ENCODE assay signal across 10 cellular contexts in genomic region chr2:201432551-201433388, GRCh38. TPM values are rescaled to one million over a fixed set of nuclear protein-coding genes. Genes with fewer than 3 reads are reported as not detected.
DNase-seq lines count a peak whose midpoint lies in the region; ATAC-seq and TF ChIP-seq lines count a peak whose summit lies in the region.
"Had no signal": no experiment of that assay in that cellular context is flagged by ENCODE, and none has a peak within 500 bp of the region (broad histone marks: within the 10 kb centered on the region; RNA-seq: fewer than 3 reads in every experiment).

No MANE protein-coding gene starts in this region.

- no peak for ATAC-seq in GM19463 (IDR thresholded peaks at IDR 0.05; ENCODE audit: unreplicated experiment)
- no peak for ATAC-seq in stimulated activated memory B cell treated with anti-CD40 and anti-IgM and Interleukin-4, amounts not matched to agents 10 μg/mL and 1 μg/mL and 100 μg/mL, for 72 hours

- peak overlapping the region; percentile 87 for H3K27ac Mint-ChIP-seq in chondrocyte (ENCODE audit: unreplicated experiment)
- H3K27ac Mint-ChIP-seq in stimulated activated memory B cell treated with anti-CD40 and anti-IgM and Interleukin-4, amounts not matched to agents 10 μg/mL and 1 μg/mL and 100 μg/mL, for 72 hours = no peak overlapping the region

- no peaks in the 10 kb centered on the region for H3K27me3 Mint-ChIP-seq in chondrocyte (ENCODE audit: low read depth)
- no peaks in the 10 kb centered on the region for H3K27me3 Mint-ChIP-seq in stimulated activated memory B cell treated with anti-CD40 and anti-IgM and Interleukin-4, amounts not matched to agents 10 μg/mL and 1 μg/mL and 100 μg/mL, for 72 hours

- TF ChIP-seq CTCF in chondrocyte (IDR thresholded peaks at IDR 0.05) = no peak

- H3K9me3 ChIP-seq in mesodermal cell (ENCODE audit: control insufficient read depth, low read length) = peaks cover 11% of the 10 kb centered on the region

- 94 to 95% methylated on average over 3 to 4 of the region's 5 CpGs for WGBS in mesodermal cell (ENCODE audit: insufficient coverage in 2 of 2), 2 experiments

- DNase-seq in Ammon's horn (ENCODE audit: low spot score) = peak; percentile 30
- peak; percentile 23 for DNase-seq in NCI-H446 treated with DMSO at 0.1 percent for 48 hours (lab: John Stamatoyannopoulos, UW)
- DNase-seq in chondrocyte (ENCODE audit: low spot score) = no peak
- DNase-seq in COLO829 (ENCODE audit: low spot score) = no peak
- no peak for DNase-seq in NCI-H2227 treated with DMSO at 0.1 percent for 48 hours (lab: John Stamatoyannopoulos, UW)

- H3K4me1 ChIP-seq in mesodermal cell (ENCODE audit: control insufficient read depth, insufficient read depth, low read length, poor library complexity, severe bottlenecking) = peaks cover 20% of the 10 kb centered on the region

- H3K36me3 Mint-ChIP-seq in chondrocyte (ENCODE audit: low read depth) = peaks cover 6% of the 10 kb centered on the region
- H3K36me3 Mint-ChIP-seq in stimulated activated memory B cell treated with anti-CD40 and anti-IgM and Interleukin-4, amounts not matched to agents 10 μg/mL and 1 μg/mL and 100 μg/mL, for 72 hours = peaks cover 27% of the 10 kb centered on the region

- no peak overlapping the region for H3K4me3 Mint-ChIP-seq in chondrocyte (ENCODE audit: unreplicated experiment)
- H3K4me3 Mint-ChIP-seq in stimulated activated memory B cell treated with anti-CD40 and anti-IgM and Interleukin-4, amounts not matched to agents 10 μg/mL and 1 μg/mL and 100 μg/mL, for 72 hours = no peak overlapping the region

- peaks cover 9% of the 10 kb centered on the region for H3K9me3 Mint-ChIP-seq in chondrocyte (ENCODE audit: low read depth)
- peaks cover 3% of the 10 kb centered on the region for H3K9me3 Mint-ChIP-seq in stimulated activated memory B cell treated with anti-CD40 and anti-IgM and Interleukin-4, amounts not matched to agents 10 μg/mL and 1 μg/mL and 100 μg/mL, for 72 hours

- H3K4me1 Mint-ChIP-seq in chondrocyte (ENCODE audit: low read depth) = peaks cover 34% of the 10 kb centered on the region
- H3K4me1 Mint-ChIP-seq in stimulated activated memory B cell treated with anti-CD40 and anti-IgM and Interleukin-4, amounts not matched to agents 10 μg/mL and 1 μg/mL and 100 μg/mL, for 72 hours = peaks cover 10% of the 10 kb centered on the region

- H3K36me3 ChIP-seq in mesodermal cell (ENCODE audit: control insufficient read depth, insufficient read depth, low read length) = peaks cover 11% of the 10 kb centered on the region

- no peak overlapping the region for H3K4me3 ChIP-seq in mesodermal cell (ENCODE audit: extremely low read depth, insufficient read depth, low read length, poor library complexity, severe bottlenecking)

- H3K27ac ChIP-seq in mesodermal cell (ENCODE audit: low read depth, low read length, severe bottlenecking) = peak overlapping the region; percentile 55
- H3K27ac ChIP-seq: HL-60, VCaP had no signal

RNA-seq across cellular contexts. Expression of gene TRAK2, which starts 18.5 kb away (rescaled TPM):
- 46.0 to 53.2 TPM (median 48.4 TPM) in 3 replicates for total RNA-seq in chondrocyte
- 12.2 TPM for polyA plus RNA-seq in mesodermal cell (2013, experiment 1 of 2)
- 10.7 TPM for polyA plus RNA-seq in mesodermal cell (2013, experiment 2 of 2)

RNA-seq across cellular contexts. Expression of gene STRADB, which starts 18.8 kb away (rescaled TPM):
- total RNA-seq in chondrocyte = 13.0 to 18.6 TPM (median 13.7 TPM) in 3 replicates
- polyA plus RNA-seq in mesodermal cell (2013, experiment 1 of 2) = 36.3 TPM
- 32.3 TPM for polyA plus RNA-seq in mesodermal cell (2013, experiment 2 of 2)

Comparison
In these comparisons a context has a peak if more than half of its experiments do, and no peak if none do; other contexts are left out.
1. DNase-seq: peak in Ammon's horn (single experiment) and NCI-H446 treated with DMSO at 0.1 percent for 48 hours (single experiment); none in chondrocyte (single experiment), COLO829 (single experiment) and NCI-H2227 treated with DMSO at 0.1 percent for 48 hours (single experiment).